In the genomic region with DNA sequence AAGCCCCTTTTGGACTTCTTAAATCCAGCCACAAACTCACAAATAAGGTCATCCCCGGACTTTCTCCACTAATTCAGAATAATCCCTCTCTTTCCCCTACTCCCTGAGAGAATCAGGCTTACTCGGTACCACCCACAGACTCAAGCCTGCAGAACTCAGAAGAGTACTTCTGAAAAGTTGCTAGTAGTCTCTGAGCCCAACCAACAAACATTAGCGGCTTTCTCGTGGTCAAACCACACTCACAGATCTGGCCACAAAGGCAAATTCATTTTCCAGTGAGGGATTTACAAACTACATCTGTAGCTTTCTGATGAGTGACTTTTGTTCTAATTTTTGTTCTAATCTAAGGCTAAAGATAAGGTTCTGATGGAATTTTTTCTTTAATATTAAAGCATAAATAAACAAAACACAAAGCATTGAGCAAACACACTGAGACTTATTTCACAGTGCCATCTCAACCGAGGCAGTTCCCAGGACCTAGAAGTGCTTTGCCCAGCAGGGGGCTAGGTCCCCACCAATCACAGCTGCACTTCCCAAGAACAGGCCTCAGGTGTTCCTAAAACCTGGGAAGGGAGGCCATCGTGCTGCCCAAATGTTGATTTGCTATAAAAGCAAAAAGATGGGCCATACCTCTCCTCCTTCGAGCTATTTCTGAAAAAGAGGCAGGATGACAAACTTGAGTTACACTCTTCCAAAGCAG, we compare ENCODE assay signal across 1 cellular context.
TF ChIP-seq lines count a peak whose summit lies in the region.

No MANE protein-coding gene starts in this region.

TF ChIP-seq in HCT116, 20 proteins besides CTCF, POLR2A, EP300 and RAD21 (continued from another document):
- TF ChIP-seq, protein P1, sequence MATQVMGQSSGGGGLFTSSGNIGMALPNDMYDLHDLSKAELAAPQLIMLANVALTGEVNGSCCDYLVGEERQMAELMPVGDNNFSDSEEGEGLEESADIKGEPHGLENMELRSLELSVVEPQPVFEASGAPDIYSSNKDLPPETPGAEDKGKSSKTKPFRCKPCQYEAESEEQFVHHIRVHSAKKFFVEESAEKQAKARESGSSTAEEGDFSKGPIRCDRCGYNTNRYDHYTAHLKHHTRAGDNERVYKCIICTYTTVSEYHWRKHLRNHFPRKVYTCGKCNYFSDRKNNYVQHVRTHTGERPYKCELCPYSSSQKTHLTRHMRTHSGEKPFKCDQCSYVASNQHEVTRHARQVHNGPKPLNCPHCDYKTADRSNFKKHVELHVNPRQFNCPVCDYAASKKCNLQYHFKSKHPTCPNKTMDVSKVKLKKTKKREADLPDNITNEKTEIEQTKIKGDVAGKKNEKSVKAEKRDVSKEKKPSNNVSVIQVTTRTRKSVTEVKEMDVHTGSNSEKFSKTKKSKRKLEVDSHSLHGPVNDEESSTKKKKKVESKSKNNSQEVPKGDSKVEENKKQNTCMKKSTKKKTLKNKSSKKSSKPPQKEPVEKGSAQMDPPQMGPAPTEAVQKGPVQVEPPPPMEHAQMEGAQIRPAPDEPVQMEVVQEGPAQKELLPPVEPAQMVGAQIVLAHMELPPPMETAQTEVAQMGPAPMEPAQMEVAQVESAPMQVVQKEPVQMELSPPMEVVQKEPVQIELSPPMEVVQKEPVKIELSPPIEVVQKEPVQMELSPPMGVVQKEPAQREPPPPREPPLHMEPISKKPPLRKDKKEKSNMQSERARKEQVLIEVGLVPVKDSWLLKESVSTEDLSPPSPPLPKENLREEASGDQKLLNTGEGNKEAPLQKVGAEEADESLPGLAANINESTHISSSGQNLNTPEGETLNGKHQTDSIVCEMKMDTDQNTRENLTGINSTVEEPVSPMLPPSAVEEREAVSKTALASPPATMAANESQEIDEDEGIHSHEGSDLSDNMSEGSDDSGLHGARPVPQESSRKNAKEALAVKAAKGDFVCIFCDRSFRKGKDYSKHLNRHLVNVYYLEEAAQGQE (IDR thresholded peaks at IDR 0.05; ENCODE audit: low read depth) = no peak
- TF ChIP-seq EGR1 (IDR thresholded peaks at IDR 0.05; ENCODE audit: low read depth) (no peak), JUND (IDR thresholded peaks at IDR 0.05) (no peak), CEBPB (IDR thresholded peaks at IDR 0.05; ENCODE audit: low read depth) (no peak), EZH2 (IDR thresholded peaks at IDR 0.05) (no peak), FOSL1 (IDR thresholded peaks at IDR 0.05; ENCODE audit: low read depth) (no peak), SP1 (IDR thresholded peaks at IDR 0.05; ENCODE audit: low read depth) (no peak), EZH2phosphoT487 (IDR thresholded peaks at IDR 0.05; ENCODE audit: borderline replicate concordance) (no peak), TCF7L2 (IDR thresholded peaks at IDR 0.05; ENCODE audit: borderline replicate concordance, extremely low read depth, insufficient read depth, insufficient read length) (no peak), YY1 (IDR thresholded peaks at IDR 0.05; ENCODE audit: extremely low read depth, insufficient replicate concordance, low read depth, low read length) (no peak)
- TF ChIP-seq, protein P2, sequence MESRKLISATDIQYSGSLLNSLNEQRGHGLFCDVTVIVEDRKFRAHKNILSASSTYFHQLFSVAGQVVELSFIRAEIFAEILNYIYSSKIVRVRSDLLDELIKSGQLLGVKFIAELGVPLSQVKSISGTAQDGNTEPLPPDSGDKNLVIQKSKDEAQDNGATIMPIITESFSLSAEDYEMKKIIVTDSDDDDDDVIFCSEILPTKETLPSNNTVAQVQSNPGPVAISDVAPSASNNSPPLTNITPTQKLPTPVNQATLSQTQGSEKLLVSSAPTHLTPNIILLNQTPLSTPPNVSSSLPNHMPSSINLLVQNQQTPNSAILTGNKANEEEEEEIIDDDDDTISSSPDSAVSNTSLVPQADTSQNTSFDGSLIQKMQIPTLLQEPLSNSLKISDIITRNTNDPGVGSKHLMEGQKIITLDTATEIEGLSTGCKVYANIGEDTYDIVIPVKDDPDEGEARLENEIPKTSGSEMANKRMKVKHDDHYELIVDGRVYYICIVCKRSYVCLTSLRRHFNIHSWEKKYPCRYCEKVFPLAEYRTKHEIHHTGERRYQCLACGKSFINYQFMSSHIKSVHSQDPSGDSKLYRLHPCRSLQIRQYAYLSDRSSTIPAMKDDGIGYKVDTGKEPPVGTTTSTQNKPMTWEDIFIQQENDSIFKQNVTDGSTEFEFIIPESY (IDR thresholded peaks at IDR 0.05; ENCODE audit: extremely low read depth, insufficient replicate concordance, low read length) = no peak
TF ChIP-seq in HCT116: peak in this region for 0.
